10 cellular contexts compared by ENCODE assay signal in the genomic region with DNA sequence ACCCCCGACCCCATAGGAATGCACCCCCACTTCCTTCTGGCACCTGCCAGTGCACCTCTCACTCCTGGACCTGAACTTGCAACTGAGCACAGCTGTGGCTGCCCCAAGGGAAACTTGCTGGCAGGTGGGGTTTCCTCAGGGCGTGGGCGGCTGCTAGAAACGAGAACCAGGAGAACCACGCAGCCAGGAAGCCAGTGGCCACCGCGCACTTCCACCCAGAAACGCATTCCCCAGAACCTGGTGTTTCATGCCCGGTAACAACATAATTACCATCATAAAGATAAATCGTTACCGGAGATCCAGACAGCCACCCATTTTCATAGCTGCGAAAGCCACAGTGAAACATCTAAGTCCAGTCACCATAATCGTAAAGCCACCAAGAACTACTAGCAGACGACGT.
DNase-seq lines count a peak whose midpoint lies in the region.
"Had no signal": no experiment of that assay in that cellular context is flagged by ENCODE, and none has a peak within 500 bp of the region (broad histone marks: within the 10 kb centered on the region; RNA-seq: fewer than 3 reads in every experiment).

No MANE protein-coding gene starts in this region.

- H3K36me3 Mint-ChIP-seq in dendritic cell treated with granulocyte-macrophage colony-stimulating factor and Interleukin-4, amounts not matched to agents 40 ng/mL and 50 ng/mL, for 4 days (ENCODE audit: low read depth), result peaks cover 49% of the 10 kb centered on the region
- H3K36me3 Mint-ChIP-seq in stimulated activated naive CD8-positive, alpha-beta T cell treated with anti-CD3 and anti-CD28 coated beads, Interleukin-15, Interleukin-2, amounts not matched to agents 100 ng/mL and 50 ng/mL, for 24 hours (ENCODE audit: low read depth), result peaks cover 15% of the 10 kb centered on the region

- H3K27me3 Mint-ChIP-seq in dendritic cell treated with granulocyte-macrophage colony-stimulating factor and Interleukin-4, amounts not matched to agents 40 ng/mL and 50 ng/mL, for 4 days, result peaks cover 5% of the 10 kb centered on the region
- no peaks in the 10 kb centered on the region for H3K27me3 Mint-ChIP-seq in stimulated activated naive CD8-positive, alpha-beta T cell treated with anti-CD3 and anti-CD28 coated beads, Interleukin-15, Interleukin-2, amounts not matched to agents 100 ng/mL and 50 ng/mL, for 24 hours

- no peaks in the 10 kb centered on the region for H3K9me3 Mint-ChIP-seq in dendritic cell treated with granulocyte-macrophage colony-stimulating factor and Interleukin-4, amounts not matched to agents 40 ng/mL and 50 ng/mL, for 4 days
- no peaks in the 10 kb centered on the region for H3K9me3 Mint-ChIP-seq in stimulated activated naive CD8-positive, alpha-beta T cell treated with anti-CD3 and anti-CD28 coated beads, Interleukin-15, Interleukin-2, amounts not matched to agents 100 ng/mL and 50 ng/mL, for 24 hours
- H3K9me3 Mint-ChIP-seq: HFFc6 had no signal

- peaks cover 64% of the 10 kb centered on the region for H3K4me1 Mint-ChIP-seq in dendritic cell treated with granulocyte-macrophage colony-stimulating factor and Interleukin-4, amounts not matched to agents 40 ng/mL and 50 ng/mL, for 4 days (ENCODE audit: low read depth)
- peaks cover 74% of the 10 kb centered on the region for H3K4me1 Mint-ChIP-seq in stimulated activated naive CD8-positive, alpha-beta T cell treated with anti-CD3 and anti-CD28 coated beads, Interleukin-15, Interleukin-2, amounts not matched to agents 100 ng/mL and 50 ng/mL, for 24 hours (ENCODE audit: low read depth)

- peak overlapping the region; percentile 26 for H3K27ac Mint-ChIP-seq in dendritic cell treated with granulocyte-macrophage colony-stimulating factor and Interleukin-4, amounts not matched to agents 40 ng/mL and 50 ng/mL, for 4 days
- H3K27ac Mint-ChIP-seq in stimulated activated naive CD8-positive, alpha-beta T cell treated with anti-CD3 and anti-CD28 coated beads, Interleukin-15, Interleukin-2, amounts not matched to agents 100 ng/mL and 50 ng/mL, for 24 hours, result peak overlapping the region; percentile 87
- H3K27ac Mint-ChIP-seq: HFFc6 had no signal

- peak overlapping the region; percentile 20 for H3K4me3 Mint-ChIP-seq in dendritic cell treated with granulocyte-macrophage colony-stimulating factor and Interleukin-4, amounts not matched to agents 40 ng/mL and 50 ng/mL, for 4 days
- H3K4me3 Mint-ChIP-seq in stimulated activated naive CD8-positive, alpha-beta T cell treated with anti-CD3 and anti-CD28 coated beads, Interleukin-15, Interleukin-2, amounts not matched to agents 100 ng/mL and 50 ng/mL, for 24 hours, result peak overlapping the region; percentile 53
- H3K4me3 Mint-ChIP-seq: HFFc6 had no signal

- intact Hi-C loops in dendritic cell treated with granulocyte-macrophage colony-stimulating factor and Interleukin-4, amounts not matched to agents 40 ng/mL and 50 ng/mL, for 4 days (cut with micrococcal nuclease), result no loop called here

- peak; percentile 38 to 62 for DNase-seq in activated CD4-positive, alpha-beta T cell treated with anti-CD3 and anti-CD28 coated beads for 24 hours (ENCODE audit: low read depth in 2 of 2)
- DNase-seq in activated CD4-positive, alpha-beta T cell treated with anti-CD3 and anti-CD28 coated beads for 1 hour, result no peak
- peak in 3 of 5 experiments; percentile 29 to 50 (median 35) for DNase-seq in T-helper 2 cell
- no peak for DNase-seq in dermis blood vessel endothelial cell
- DNase-seq in NCI-H82 (lab: John Stamatoyannopoulos, UW), result no peak
- DNase-seq in NCI-H526 (lab: John Stamatoyannopoulos, UW), result no peak
- DNase-seq: HFFc6, retina had no signal

Comparison
In these comparisons a context has a peak if more than half of its experiments do, and no peak if none do; other contexts are left out.
1. DNase-seq: peak in activated CD4-positive, alpha-beta T cell treated with anti-CD3 and anti-CD28 coated beads for 24 hours (2 of 2) and T-helper 2 cell (3 of 5); none in activated CD4-positive, alpha-beta T cell treated with anti-CD3 and anti-CD28 coated beads for 1 hour (single experiment), dermis blood vessel endothelial cell (single experiment), NCI-H82 (single experiment) and NCI-H526 (0 of 2).